1 cellular context compared by ENCODE assay signal in genomic region chr2:30239308-30240161, GRCh38.
TF ChIP-seq lines count a peak whose summit lies in the region.

No MANE protein-coding gene starts in this region.

TF ChIP-seq in H1, 55 proteins besides CTCF, POLR2A, EP300 and RAD21 (continued from another document):
- TF ChIP-seq MAX (IDR thresholded peaks at IDR 0.05) (peak; percentile 60), JUND (IDR thresholded peaks at IDR 0.05; ENCODE audit: low read length) (no peak), KDM5A (IDR thresholded peaks at IDR 0.05; ENCODE audit: low read length) (no peak), CHD1 (IDR thresholded peaks at IDR 0.05; ENCODE audit: low read depth, low read length) (no peak), SAP30 (IDR thresholded peaks at IDR 0.05; ENCODE audit: insufficient read depth, insufficient replicate concordance, low read length) (no peak), CHD7 (IDR thresholded peaks at IDR 0.05; ENCODE audit: insufficient replicate concordance, low read length) (no peak), BRCA1 (IDR thresholded peaks at IDR 0.05; ENCODE audit: low read depth, low read length) (no peak), RBBP5 (IDR thresholded peaks at IDR 0.05; ENCODE audit: borderline replicate concordance, low read depth, low read length) (no peak), POLR2AphosphoS5 (IDR thresholded peaks at IDR 0.05; ENCODE audit: low read depth, low read length) (no peak), HDAC2 (IDR thresholded peaks at IDR 0.05; ENCODE audit: borderline replicate concordance in 1 of 2, low read depth in 2 of 2, low read length in 2 of 2) (0 out of 4 replicates have a peak, but pooled peaks of 1 of the 2 experiments have one; percentile 24), BACH1 (IDR thresholded peaks at IDR 0.05; ENCODE audit: low read length) (no peak)
